ENCODE assay signal across 8 cellular contexts in the genomic region with DNA sequence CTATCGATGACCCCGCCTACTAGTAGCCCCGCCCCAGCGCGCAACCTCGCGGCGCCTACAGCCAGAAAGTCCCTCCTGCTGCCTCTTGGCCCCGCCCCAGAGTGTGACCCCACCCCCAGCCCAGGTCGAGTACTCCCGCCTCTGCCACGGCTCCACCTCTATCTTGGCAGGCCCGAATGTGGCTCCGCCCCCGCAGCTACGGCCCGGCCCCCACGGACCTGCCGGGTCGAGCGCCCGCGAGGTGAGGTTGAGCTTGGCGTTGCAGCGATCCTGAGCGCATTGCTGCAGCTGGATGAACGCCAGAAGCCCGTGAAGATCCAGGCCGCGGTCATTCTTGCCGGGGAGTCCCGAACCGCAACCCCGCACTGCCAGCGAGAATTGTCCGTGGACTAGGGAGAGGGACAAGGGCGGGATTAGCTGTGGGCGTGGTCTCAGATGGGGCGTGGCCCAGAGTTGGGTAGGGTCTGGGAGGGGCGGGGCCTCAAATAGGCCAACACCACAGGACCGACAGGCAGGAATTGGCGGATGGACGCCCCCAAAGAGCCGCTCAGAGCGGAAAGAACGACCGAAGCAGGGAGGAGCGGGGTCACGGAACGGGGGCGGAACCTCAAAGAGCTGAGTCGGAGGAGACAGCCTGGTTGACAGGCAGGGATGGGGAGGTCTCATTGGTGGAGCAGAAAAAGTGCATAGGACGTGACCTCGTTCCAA. TPM values are rescaled to one million over a fixed set of nuclear protein-coding genes. Genes with fewer than 3 reads are reported as not detected.
DNase-seq lines count a peak whose midpoint lies in the region; ATAC-seq and TF ChIP-seq lines count a peak whose summit lies in the region.

No MANE protein-coding gene starts in this region.

- H3K4me3 ChIP-seq in fibroblast of pulmonary artery (replicated peaks; ENCODE audit: low read depth, low read length): peak overlapping the region; percentile 77

- intact Hi-C loops in activated T-helper 2 cell treated with anti-CD3 and anti-CD28 coated beads, Interferon-gamma antibody, Interleukin-2, Interleukin-4, amounts not matched to agents 10 μg/mL and 5 μg/mL and 100 μg/mL, durations not matched to agents 14 hours and 24 hours and 36 hours (cut with micrococcal nuclease): loop anchor here (1.0 to 5.0 kb wide), 7 partner anchors 12 to 291 kb away; partner anchors contain the start of genes IRGQ, PHLDB3, PINLYP and SMG9
- intact Hi-C loops in natural killer cell (cut with micrococcal nuclease): loop anchor here (1.0 to 2.0 kb wide), 5 partner anchors 12 to 205 kb away; partner anchors contain the start of genes ETHE1, PHLDB3 and ZNF575

- no peaks in the 10 kb centered on the region for H3K9me3 Mint-ChIP-seq in IgD-negative memory B cell
- H3K9me3 Mint-ChIP-seq in activated T-helper 2 cell treated with anti-CD3 and anti-CD28 coated beads, Interferon-gamma antibody, Interleukin-2, Interleukin-4, amounts not matched to agents 10 μg/mL and 5 μg/mL and 100 μg/mL, durations not matched to agents 14 hours and 24 hours and 36 hours: no peaks in the 10 kb centered on the region
- no peaks in the 10 kb centered on the region for H3K9me3 Mint-ChIP-seq in natural killer cell
- no peaks in the 10 kb centered on the region for H3K9me3 Mint-ChIP-seq in stimulated activated naive B cell treated with anti-CD40 and anti-IgM and Interleukin-4, amounts not matched to agents 10 μg/mL and 1 μg/mL and 100 μg/mL, for 72 hours

- no peak for TF ChIP-seq CTCF in fibroblast of pulmonary artery (IDR thresholded peaks at IDR 0.05; ENCODE audit: low read length, missing control alignments)
- no peak for TF ChIP-seq CTCF in natural killer cell (IDR thresholded peaks at IDR 0.05)

- DNase-seq in DMS153 treated with DMSO at 0.1 percent for 48 hours (lab: John Stamatoyannopoulos, UW; ENCODE audit: unreplicated experiment) (peak; percentile 91), RPMI8226 (peak; percentile 92), fibroblast of pulmonary artery (ENCODE audit: low read depth) (peak; percentile 93), natural killer cell (peak; percentile 98)
- DNase-seq in activated T-helper 2 cell treated with anti-CD3 and anti-CD28 coated beads, Interferon-gamma antibody, Interleukin-2, Interleukin-4, amounts not matched to agents 10 μg/mL and 5 μg/mL and 100 μg/mL, durations not matched to agents 14 hours and 24 hours and 36 hours (ENCODE audit: low spot score): peak; percentile 96
- peak; percentile 94 for DNase-seq in stimulated activated naive B cell treated with anti-CD40 and anti-IgM and Interleukin-4, amounts not matched to agents 10 μg/mL and 1 μg/mL and 100 μg/mL, for 72 hours

- H3K4me1 Mint-ChIP-seq in IgD-negative memory B cell: peaks cover 0 to 5% (median 0%) of the 10 kb centered on the region in 3 donors
- peaks cover 29% of the 10 kb centered on the region for H3K4me1 Mint-ChIP-seq in activated T-helper 2 cell treated with anti-CD3 and anti-CD28 coated beads, Interferon-gamma antibody, Interleukin-2, Interleukin-4, amounts not matched to agents 10 μg/mL and 5 μg/mL and 100 μg/mL, durations not matched to agents 14 hours and 24 hours and 36 hours (ENCODE audit: low read depth)
- peaks cover 5 to 37% of the 10 kb centered on the region in 2 donors for H3K4me1 Mint-ChIP-seq in natural killer cell
- H3K4me1 Mint-ChIP-seq in stimulated activated naive B cell treated with anti-CD40 and anti-IgM and Interleukin-4, amounts not matched to agents 10 μg/mL and 1 μg/mL and 100 μg/mL, for 72 hours: peaks cover 18 to 41% of the 10 kb centered on the region in 2 donors

- H3K27ac Mint-ChIP-seq in IgD-negative memory B cell: peak overlapping the region; percentile 77 to 99 (median 97)
- peak overlapping the region; percentile 96 for H3K27ac Mint-ChIP-seq in activated T-helper 2 cell treated with anti-CD3 and anti-CD28 coated beads, Interferon-gamma antibody, Interleukin-2, Interleukin-4, amounts not matched to agents 10 μg/mL and 5 μg/mL and 100 μg/mL, durations not matched to agents 14 hours and 24 hours and 36 hours
- H3K27ac Mint-ChIP-seq in natural killer cell: peak overlapping the region; percentile 90 to 95
- peak overlapping the region; percentile 70 for H3K27ac Mint-ChIP-seq in stimulated activated naive B cell treated with anti-CD40 and anti-IgM and Interleukin-4, amounts not matched to agents 10 μg/mL and 1 μg/mL and 100 μg/mL, for 72 hours

- H3K36me3 Mint-ChIP-seq in IgD-negative memory B cell (peaks cover 1% of the 10 kb centered on the region), natural killer cell (no peaks in the 10 kb centered on the region)
- H3K36me3 Mint-ChIP-seq in activated T-helper 2 cell treated with anti-CD3 and anti-CD28 coated beads, Interferon-gamma antibody, Interleukin-2, Interleukin-4, amounts not matched to agents 10 μg/mL and 5 μg/mL and 100 μg/mL, durations not matched to agents 14 hours and 24 hours and 36 hours (ENCODE audit: low read depth): no peaks in the 10 kb centered on the region
- H3K36me3 Mint-ChIP-seq in stimulated activated naive B cell treated with anti-CD40 and anti-IgM and Interleukin-4, amounts not matched to agents 10 μg/mL and 1 μg/mL and 100 μg/mL, for 72 hours: no peaks in the 10 kb centered on the region

- peak overlapping the region; percentile 92 to 97 (median 94) for H3K4me3 Mint-ChIP-seq in IgD-negative memory B cell
- H3K4me3 Mint-ChIP-seq in activated T-helper 2 cell treated with anti-CD3 and anti-CD28 coated beads, Interferon-gamma antibody, Interleukin-2, Interleukin-4, amounts not matched to agents 10 μg/mL and 5 μg/mL and 100 μg/mL, durations not matched to agents 14 hours and 24 hours and 36 hours (ENCODE audit: low read depth): peak overlapping the region; percentile 89
- peak overlapping the region; percentile 94 for H3K4me3 Mint-ChIP-seq in natural killer cell
- peak overlapping the region; percentile 88 to 92 for H3K4me3 Mint-ChIP-seq in stimulated activated naive B cell treated with anti-CD40 and anti-IgM and Interleukin-4, amounts not matched to agents 10 μg/mL and 1 μg/mL and 100 μg/mL, for 72 hours

- ATAC-seq in GM21576 (IDR thresholded peaks at IDR 0.05; ENCODE audit: unreplicated experiment) (peak; percentile 76), natural killer cell (peak; percentile 87 to 96 (median 87))
- peak; percentile 90 to 93 for ATAC-seq in stimulated activated naive B cell treated with anti-CD40 and anti-IgM and Interleukin-4, amounts not matched to agents 10 μg/mL and 1 μg/mL and 100 μg/mL, for 72 hours (replicated peaks)

- H3K27me3 Mint-ChIP-seq in IgD-negative memory B cell (no peaks in the 10 kb centered on the region), natural killer cell (ENCODE audit: low read depth in 2 of 2) (peaks cover 0 to 9% of the 10 kb centered on the region in 2 donors)
- H3K27me3 Mint-ChIP-seq in activated T-helper 2 cell treated with anti-CD3 and anti-CD28 coated beads, Interferon-gamma antibody, Interleukin-2, Interleukin-4, amounts not matched to agents 10 μg/mL and 5 μg/mL and 100 μg/mL, durations not matched to agents 14 hours and 24 hours and 36 hours (ENCODE audit: low read depth): no peaks in the 10 kb centered on the region
- peaks cover 10 to 28% of the 10 kb centered on the region in 2 donors for H3K27me3 Mint-ChIP-seq in stimulated activated naive B cell treated with anti-CD40 and anti-IgM and Interleukin-4, amounts not matched to agents 10 μg/mL and 1 μg/mL and 100 μg/mL, for 72 hours

RNA-seq across cellular contexts. Expression of gene LYPD3, which starts 1.9 kb away (rescaled TPM):
- polyA plus RNA-seq in IgD-negative memory B cell: 0.25 TPM
- total RNA-seq in activated T-helper 2 cell treated with anti-CD3 and anti-CD28 coated beads, Interferon-gamma antibody, Interleukin-2, Interleukin-4, amounts not matched to agents 10 μg/mL and 5 μg/mL and 100 μg/mL, durations not matched to agents 14 hours and 24 hours and 36 hours: 2.5 and 3.0 TPM in 2 replicates
- total RNA-seq in natural killer cell: 1 to 10 TPM; 1.3 to 2.4 (median 1.7) TPM

RNA-seq across cellular contexts. Expression of gene PHLDB3, which starts 41.0 kb away (rescaled TPM):
- 6.8 TPM for polyA plus RNA-seq in IgD-negative memory B cell
- 23.0 and 25.3 TPM in 2 replicates for total RNA-seq in activated T-helper 2 cell treated with anti-CD3 and anti-CD28 coated beads, Interferon-gamma antibody, Interleukin-2, Interleukin-4, amounts not matched to agents 10 μg/mL and 5 μg/mL and 100 μg/mL, durations not matched to agents 14 hours and 24 hours and 36 hours
- total RNA-seq in natural killer cell: 10 to 100 TPM; 24.5 to 24.9 (median 24.8) TPM

RNA-seq across cellular contexts. Expression of gene TEX101, which starts 48.8 kb away (rescaled TPM):
- not detected for polyA plus RNA-seq in IgD-negative memory B cell
- not detected in 2 replicates for total RNA-seq in activated T-helper 2 cell treated with anti-CD3 and anti-CD28 coated beads, Interferon-gamma antibody, Interleukin-2, Interleukin-4, amounts not matched to agents 10 μg/mL and 5 μg/mL and 100 μg/mL, durations not matched to agents 14 hours and 24 hours and 36 hours
- 1 to 10 TPM in 1 of 3 donors, not detected in 2; 1.4 TPM for total RNA-seq in natural killer cell

Comparison
In these comparisons a context has a peak if more than half of its experiments do, and no peak if none do; other contexts are left out.
1. Peak in every context shown above with its lines: DNase-seq, ATAC-seq and H3K4me3 ChIP-seq.